ENCODE assay signal across 9 cellular contexts in genomic region chr1:78619029-78619428, GRCh38. TPM values are rescaled to one million over a fixed set of nuclear protein-coding genes. Genes with fewer than 3 reads are reported as not detected.
DNase-seq lines count a peak whose midpoint lies in the region; ATAC-seq, FAIRE-seq and TF ChIP-seq lines count a peak whose summit lies in the region.
"Had no signal": no experiment of that assay in that cellular context is flagged by ENCODE, and none has a peak within 500 bp of the region (broad histone marks: within the 10 kb centered on the region; RNA-seq: fewer than 3 reads in every experiment).

No MANE protein-coding gene starts in this region.

- no peak for TF ChIP-seq RAD21 in A549 (conservative IDR thresholded peaks at IDR 0.05 in 1 of 2, IDR thresholded peaks at IDR 0.05 in 1 of 2)

- FAIRE-seq in A549 (lab: Jason Lieb, UNC) (no peak), GM12891 (lab: Jason Lieb, UNC) (peak; percentile 68)

- 48% methylated on average over 3 of the region's 3 CpGs for WGBS in A549 (ENCODE audit: missing lambda C conversion rate)

- H3K9me3 Mint-ChIP-seq in naive B cell: no peaks in the 10 kb centered on the region

- no peaks in the 10 kb centered on the region for H3K9me3 ChIP-seq in A549

- H3K4me3 ChIP-seq in A549: no peak overlapping the region

- H3K27ac ChIP-seq in A549: peak overlapping the region in 1 of 2 experiments; percentile 25; a peak in 3 of 6 replicates

- H3K36me3 Mint-ChIP-seq in naive B cell: no peaks in the 10 kb centered on the region

- TF ChIP-seq POLR2A in A549 (IDR thresholded peaks at IDR 0.05; ENCODE audit: low read length) (no peak), GM12891 (IDR thresholded peaks at IDR 0.05; ENCODE audit: low read depth, low read length) (no peak)

- CTCF ChIA-PET in A549 (lab: Yijun Ruan, JAX): interaction anchor here (1.4 kb wide), 1 partner anchor 57 kb away, joined by 5 read pairs; no protein-coding TSS in a partner anchor

- POLR2A ChIA-PET in A549 (lab: Yijun Ruan, JAX): no interaction called here

- H3K4me3 Mint-ChIP-seq in naive B cell: peak overlapping the region in 6 of 8 donors; percentile 14 to 89 (median 50)

- peaks cover 3% of the 10 kb centered on the region; the same call in 1 of the 3 replicates for H3K4me1 ChIP-seq in A549

- ATAC-seq in A549 (no peak), naive B cell (ENCODE audit: low read depth in 2 of 2) (no peak), GM19324 (IDR thresholded peaks at IDR 0.05; ENCODE audit: low FRiP score, unreplicated experiment) (no peak)

- no peak for DNase-seq in A549 (ENCODE audit: low read depth in 1 of 2, low spot score in 1 of 2)
- no peak for DNase-seq in GM12891 (ENCODE audit: insufficient read length, low spot score)
- DNase-seq in astrocyte of the hippocampus (ENCODE audit: low read depth, low spot score): peak; percentile 5
- DNase-seq in naive B cell: no peak
- no peak for DNase-seq in retina
- DNase-seq in HK-2 (ENCODE audit: unreplicated experiment): no peak
- DNase-seq in mucosa of gallbladder (ENCODE audit: low spot score): no peak
- DNase-seq: DMS79 had no signal

- H3K4me1 Mint-ChIP-seq in naive B cell: peaks cover 28 to 49% (median 49%) of the 10 kb centered on the region in 3 donors

- TF ChIP-seq CTCF in A549 (IDR thresholded peaks at IDR 0.05): no peak

- no peak for TF ChIP-seq EP300 in A549 (IDR thresholded peaks at IDR 0.05)

- H3K4me2 ChIP-seq in A549: no peak overlapping the region; the same call in 2 of the 3 replicates

- H3K27me3 Mint-ChIP-seq in naive B cell: no peaks in the 10 kb centered on the region

- peak overlapping the region in 5 of 6 donors; percentile 3 to 93 (median 39) for H3K27ac Mint-ChIP-seq in naive B cell

TF ChIP-seq in A549, 52 proteins besides CTCF, POLR2A, EP300 and RAD21:
- TF ChIP-seq HOXB5 (CRISPR knock-in tag; IDR thresholded peaks at IDR 0.05): no peak
- TF ChIP-seq FOXS1 (CRISPR knock-in tag; IDR thresholded peaks at IDR 0.05): no peak
- peak; percentile 64 for TF ChIP-seq MAFK (IDR thresholded peaks at IDR 0.05; ENCODE audit: partially characterized antibody)
- no peak for TF ChIP-seq SMC3 (IDR thresholded peaks at IDR 0.05)
- no peak for TF ChIP-seq PBX3 (IDR thresholded peaks at IDR 0.05)

TF ChIP-seq in GM12891, 5 proteins besides CTCF, POLR2A, EP300 and RAD21:
- TF ChIP-seq SPI1 (IDR thresholded peaks at IDR 0.05; ENCODE audit: low read depth, low read length) (no peak), PAX5 (IDR thresholded peaks at IDR 0.05; ENCODE audit: insufficient read depth, low read length, severe bottlenecking) (no peak), POU2F2 (IDR thresholded peaks at IDR 0.05; ENCODE audit: low read depth, low read length) (no peak), TAF1 (IDR thresholded peaks at IDR 0.05; ENCODE audit: low read depth, low read length) (no peak), POLR2AphosphoS5 (IDR thresholded peaks at IDR 0.05; ENCODE audit: low read depth, low read length) (no peak)

RNA-seq across cellular contexts. Expression of gene IFI44L, which starts 1.2 kb away (rescaled TPM):
- polyA plus RNA-seq in A549 (2011; rRNA removed): not detected in 2 replicates
- polyA plus RNA-seq in A549 (2012; cell fraction: cytosol; rRNA removed): not detected in 2 replicates
- not detected in 2 replicates for polyA plus RNA-seq in A549 (2012; cell fraction: nucleus; rRNA removed)
- polyA plus RNA-seq in A549 (2017; fragmentation: RNase III; extraction: RNeasy Plus Mini Kit Qiagen cat#74134 plus additional on column Dnase treatment): 0.04 to 0.11 TPM (median 0.05 TPM) in 3 replicates
- not detected in 2 replicates for polyA minus RNA-seq in A549 (2011; rRNA and poly(A)+ RNA removed)
- 114 TPM for polyA plus RNA-seq in GM12891 (2012; ENCODE audit: low read depth, missing spikeins)
- polyA plus RNA-seq in naive B cell (ENCODE audit: low read depth in 6 of 6): 10 to 100 TPM in 2 of 6 donors, 1 to 10 TPM in 4; 5.1 to 25.9 (median 5.6) TPM
- total RNA-seq in mucosa of gallbladder: 4.4 TPM

RNA-seq across cellular contexts. Expression of gene IFI44, which starts 30.6 kb away (rescaled TPM):
- polyA plus RNA-seq in A549 (2011; rRNA removed): 0.05 TPM in 2 replicates
- not detected in 2 replicates for polyA plus RNA-seq in A549 (2012; cell fraction: cytosol; rRNA removed)
- not detected in 2 replicates for polyA plus RNA-seq in A549 (2012; cell fraction: nucleus; rRNA removed)
- 0.17 to 0.46 TPM (median 0.44 TPM) in 3 replicates for polyA plus RNA-seq in A549 (2017; fragmentation: RNase III; extraction: RNeasy Plus Mini Kit Qiagen cat#74134 plus additional on column Dnase treatment)
- not detected in 2 replicates for polyA minus RNA-seq in A549 (2011; rRNA and poly(A)+ RNA removed)
- 57.7 TPM for polyA plus RNA-seq in GM12891 (2012; ENCODE audit: low read depth, missing spikeins)
- 1 to 10 TPM; 1.8 to 6.9 (median 4.0) TPM for polyA plus RNA-seq in naive B cell (ENCODE audit: low read depth in 6 of 6)
- 22.7 TPM for total RNA-seq in mucosa of gallbladder

Comparison
In these comparisons a context has a peak if more than half of its experiments do, and no peak if none do; other contexts are left out.
1. RNA of gene IFI44L, which starts 1.2 kb away (polyA plus RNA-seq): 5.1 to 25.9 TPM in naive B cell; 0.04 to 0.11 TPM in A549; every median in the first group is over 4 times any median in the second.